ENCODE assay signal across 12 cellular contexts in the genomic region with DNA sequence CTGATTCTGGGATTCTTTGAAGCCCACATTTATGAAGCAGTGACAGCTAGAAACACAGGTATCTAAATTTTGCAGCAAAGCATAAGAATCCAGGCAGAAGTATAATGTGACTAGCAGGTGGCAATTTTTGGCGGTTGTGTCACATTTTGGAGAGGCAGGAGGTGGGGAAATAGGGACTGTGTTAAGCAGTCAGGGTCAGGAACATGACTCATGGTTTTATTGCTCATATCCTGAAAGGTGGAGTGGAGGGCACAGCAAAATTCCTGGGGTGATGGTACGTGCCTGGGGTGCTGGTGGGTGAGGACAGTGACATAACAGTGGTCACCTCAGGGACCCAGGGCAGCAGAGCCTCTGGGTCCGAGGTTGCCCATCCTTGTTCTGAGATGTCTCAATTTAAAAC.
DNase-seq lines count a peak whose midpoint lies in the region; ATAC-seq and TF ChIP-seq lines count a peak whose summit lies in the region.
"Had no signal": no experiment of that assay in that cellular context is flagged by ENCODE, and none has a peak within 500 bp of the region (broad histone marks: within the 10 kb centered on the region; RNA-seq: fewer than 3 reads in every experiment).

No MANE protein-coding gene starts in this region.

- no peaks in the 10 kb centered on the region for H3K36me3 Mint-ChIP-seq in activated naive CD4-positive, alpha-beta T cell treated with anti-CD3 and anti-CD28 coated beads, Interleukin-2, amount 50 U/mL, for 72 hours

- H3K9me3 ChIP-seq in thoracic aorta: no peaks in the 10 kb centered on the region

- no peak overlapping the region for H3K27ac ChIP-seq in foreskin keratinocyte
- H3K27ac ChIP-seq in thoracic aorta: no peak overlapping the region
- H3K27ac ChIP-seq: parathyroid adenoma had no signal

- no peak for TF ChIP-seq CTCF in foreskin keratinocyte (conservative IDR thresholded peaks at IDR 0.05)
- TF ChIP-seq CTCF in thoracic aorta (IDR thresholded peaks at IDR 0.05): no peak

- no peak overlapping the region for H3K4me3 ChIP-seq in thoracic aorta

- H3K4me1 ChIP-seq in foreskin keratinocyte (no peaks in the 10 kb centered on the region), thoracic aorta (ENCODE audit: control insufficient read depth in 1 of 2, low read depth in 2 of 2) (peaks cover 9 to 24% of the 10 kb centered on the region in 2 donors)
- H3K4me1 ChIP-seq: parathyroid adenoma had no signal

- H3K27ac Mint-ChIP-seq in activated naive CD4-positive, alpha-beta T cell treated with anti-CD3 and anti-CD28 coated beads, Interleukin-2, amount 50 U/mL, for 72 hours: peak overlapping the region in 1 of 2 donors; percentile 37
- H3K27ac Mint-ChIP-seq: endodermal cell; stimulated activated memory B cell treated with anti-CD40 and anti-IgM and Interleukin-4, amounts not matched to agents 10 μg/mL and 1 μg/mL and 100 μg/mL, for 72 hours had no signal

- no peaks in the 10 kb centered on the region for H3K27me3 ChIP-seq in foreskin keratinocyte
- H3K27me3 ChIP-seq in thoracic aorta (replicated peaks; ENCODE audit: insufficient read depth): no peaks in the 10 kb centered on the region

- no peak for DNase-seq in activated naive CD4-positive, alpha-beta T cell treated with anti-CD3 and anti-CD28 coated beads, Interleukin-2, amount 50 U/mL, for 72 hours (ENCODE audit: low spot score in 2 of 2)
- DNase-seq in activated naive CD4-positive, alpha-beta T cell treated with anti-CD3 and anti-CD28 coated beads, Interleukin-2, amount 50 U/mL, for 16 hours: no peak
- DNase-seq in RPMI7951 (ENCODE audit: low read depth): peak; percentile 74
- peak in 1 of 2 donors; percentile 53 for DNase-seq in foreskin keratinocyte
- DNase-seq in thoracic aorta (ENCODE audit: low spot score): no peak
- no peak for DNase-seq in DMS153 (lab: John Stamatoyannopoulos, UW)
- no peak for DNase-seq in activated effector memory CD4-positive, alpha-beta T cell treated with Interleukin-2 at 50 U/mL for 16 hours
- DNase-seq: endodermal cell; stimulated activated CD4-positive, alpha-beta T cell treated with anti-CD3 and anti-CD28 coated beads, Interleukin-1b, Interleukin-23, amount 100 ng/mL, for 48 hours had no signal

- H3K9me3 Mint-ChIP-seq in activated naive CD4-positive, alpha-beta T cell treated with anti-CD3 and anti-CD28 coated beads, Interleukin-2, amount 50 U/mL, for 72 hours: no peaks in the 10 kb centered on the region
- H3K9me3 Mint-ChIP-seq: endodermal cell; stimulated activated memory B cell treated with anti-CD40 and anti-IgM and Interleukin-4, amounts not matched to agents 10 μg/mL and 1 μg/mL and 100 μg/mL, for 72 hours had no signal

- ATAC-seq in activated naive CD4-positive, alpha-beta T cell treated with anti-CD3 and anti-CD28 coated beads, Interleukin-2, amount 50 U/mL, for 72 hours: peak; percentile 48 to 56
- ATAC-seq in foreskin keratinocyte: peak; percentile 81
- ATAC-seq in thoracic aorta (ENCODE audit: insufficient number of reproducible peaks, low FRiP score, low read depth): peak; percentile 71
- no peak for ATAC-seq in HG03469 (IDR thresholded peaks at IDR 0.05; ENCODE audit: unreplicated experiment)
- ATAC-seq: stimulated activated memory B cell treated with anti-CD40 and anti-IgM and Interleukin-4, amounts not matched to agents 10 μg/mL and 1 μg/mL and 100 μg/mL, for 72 hours had no signal

- H3K36me3 ChIP-seq in thoracic aorta: no peaks in the 10 kb centered on the region
